ENCODE assay signal across 8 cellular contexts in the genomic region with DNA sequence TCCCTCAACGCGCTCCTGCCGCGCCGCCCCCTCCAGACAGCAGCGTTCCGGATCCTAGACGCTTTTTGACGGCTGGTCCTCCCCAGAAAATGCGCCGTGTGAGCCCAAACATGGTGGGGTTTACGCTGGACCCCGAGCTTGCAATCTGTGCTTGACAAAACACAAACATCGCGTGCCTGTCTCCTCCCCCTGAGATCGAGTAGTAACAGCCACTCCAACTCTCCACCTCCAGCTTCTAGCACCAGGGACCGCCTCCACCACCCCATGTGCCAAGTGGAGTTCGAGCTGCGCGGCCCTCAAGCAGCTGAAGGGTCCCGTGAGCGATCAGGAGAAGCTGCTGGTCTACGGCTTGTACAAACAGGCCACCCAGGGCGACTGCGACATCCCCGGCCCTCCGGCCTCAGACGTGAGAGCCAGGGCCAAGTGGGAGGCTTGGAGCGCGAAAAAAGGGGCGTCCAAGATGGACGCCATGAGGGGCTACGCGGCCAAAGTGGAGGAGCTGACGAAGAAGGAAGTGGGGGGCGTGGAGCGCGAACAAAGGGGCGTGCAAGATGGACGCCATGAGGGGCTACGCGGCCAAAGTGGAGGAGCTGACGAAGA. TPM values are rescaled to one million over a fixed set of nuclear protein-coding genes. Genes with fewer than 3 reads are reported as not detected.
DNase-seq lines count a peak whose midpoint lies in the region; ATAC-seq and TF ChIP-seq lines count a peak whose summit lies in the region.

No MANE protein-coding gene starts in this region.

- peak overlapping the region; percentile 86 for H3K4me2 ChIP-seq in OCI-LY3 (ENCODE audit: low read length)

- no peak for TF ChIP-seq POLR2A in right lobe of liver (IDR thresholded peaks at IDR 0.05)

- H3K4me3 Mint-ChIP-seq in CD4-positive, alpha-beta memory T cell = peak overlapping the region; percentile 91 to 97 (median 93)

- peak overlapping the region; percentile 86 to 97 (median 93) for H3K27ac Mint-ChIP-seq in CD4-positive, alpha-beta memory T cell

- H3K4me3 ChIP-seq in CD4-positive, alpha-beta memory T cell (ENCODE audit: low read length in 2 of 2) = peak overlapping the region; percentile 73 to 81
- H3K4me3 ChIP-seq in HAP-1 (peak overlapping the region; percentile 77), OCI-LY3 (ENCODE audit: low read length) (peak overlapping the region; percentile 100), colonic mucosa (peak overlapping the region; percentile 99), right lobe of liver (peak overlapping the region; percentile 74 to 84 (median 83))

- DNase-seq in CD4-positive, alpha-beta memory T cell = no peak
- DNase-seq in HAP-1 (ENCODE audit: low spot score in 2 of 2) (peak in 1 of 2 experiments; percentile 51), colonic mucosa (peak; percentile 70), right lobe of liver (peak; percentile 71 to 85 (median 83)), stromal cell of bone marrow (ENCODE audit: low read depth) (peak; percentile 41), GDM1 (lab: John Stamatoyannopoulos, UW) (no peak)
- DNase-seq in stimulated activated naive CD4-positive, alpha-beta T cell treated with Interleukin-2 at 50 U/mL for 16 hours (lab: John Stamatoyannopoulos, UW) = no peak

- no peaks in the 10 kb centered on the region for H3K9me3 ChIP-seq in CD4-positive, alpha-beta memory T cell (ENCODE audit: control insufficient read depth in 1 of 2, low read length in 2 of 2)
- H3K9me3 ChIP-seq in HAP-1 (no peaks in the 10 kb centered on the region), OCI-LY3 (ENCODE audit: insufficient read depth, low read length) (no peaks in the 10 kb centered on the region), colonic mucosa (no peaks in the 10 kb centered on the region), right lobe of liver (no peaks in the 10 kb centered on the region)

- no peaks in the 10 kb centered on the region for H3K27me3 Mint-ChIP-seq in CD4-positive, alpha-beta memory T cell

- CTCF ChIA-PET in CD4-positive, alpha-beta memory T cell (lab: Charles Lee; ENCODE audit: partially characterized antibody) = interaction anchor here (1.0 to 1.9 kb wide), 10 partner anchors 9 to 342 kb away, joined by 3 to 8 read pairs (median 4); a partner anchor contains a TSS

- H3K9ac ChIP-seq in OCI-LY3 (ENCODE audit: low read length) (peak overlapping the region; percentile 99), colonic mucosa (ENCODE audit: low read depth in 2 of 2, low read length in 2 of 2) (peak overlapping the region; percentile 63 to 72)

- peaks cover 4% of the 10 kb centered on the region for H3K36me3 ChIP-seq in CD4-positive, alpha-beta memory T cell (ENCODE audit: insufficient read depth, low read length)
- peaks cover 23% of the 10 kb centered on the region for H3K36me3 ChIP-seq in HAP-1 (replicated peaks)
- H3K36me3 ChIP-seq in OCI-LY3 (replicated peaks; ENCODE audit: low read depth, low read length) = peaks cover 18% of the 10 kb centered on the region
- H3K36me3 ChIP-seq in colonic mucosa = no peaks in the 10 kb centered on the region
- peaks cover 0 to 2% (median under 1%) of the 10 kb centered on the region in 4 donors for H3K36me3 ChIP-seq in right lobe of liver

- peaks cover 24 to 46% (median 33%) of the 10 kb centered on the region in 4 donors for H3K4me1 Mint-ChIP-seq in CD4-positive, alpha-beta memory T cell

- POLR2A ChIA-PET in CD4-positive, alpha-beta memory T cell (lab: Charles Lee; ENCODE audit: partially characterized antibody) = interaction anchor here (0.5 to 4.5 kb wide), 12 partner anchors 9 to 336 kb away, joined by 3 to 37 read pairs (median 4); a partner anchor contains a TSS

- in situ Hi-C loops in HAP-1 (cut with MboI; ENCODE audit: low sequenced_read_pairs) = no loop called here

- H3K27ac ChIP-seq in CD4-positive, alpha-beta memory T cell (ENCODE audit: low read depth, low read length) = peak overlapping the region; percentile 69
- H3K27ac ChIP-seq in OCI-LY3 (ENCODE audit: low read length) (peak overlapping the region; percentile 61), colonic mucosa (peak overlapping the region; percentile 49), right lobe of liver (peak overlapping the region; percentile 55 to 71 (median 59))

- TF ChIP-seq CTCF in OCI-LY3 (IDR thresholded peaks at IDR 0.05; ENCODE audit: low read depth, low read length) = no peak
- TF ChIP-seq CTCF in colonic mucosa (IDR thresholded peaks at IDR 0.05) = no peak
- no peak for TF ChIP-seq CTCF in right lobe of liver (IDR thresholded peaks at IDR 0.05)

- H3K27me3 ChIP-seq in CD4-positive, alpha-beta memory T cell (ENCODE audit: insufficient read depth, low read length) = no peaks in the 10 kb centered on the region
- H3K27me3 ChIP-seq in HAP-1 (ENCODE audit: low read depth) = no peaks in the 10 kb centered on the region
- no peaks in the 10 kb centered on the region for H3K27me3 ChIP-seq in OCI-LY3 (ENCODE audit: low read depth, low read length)
- H3K27me3 ChIP-seq in colonic mucosa = no peaks in the 10 kb centered on the region
- no peaks in the 10 kb centered on the region for H3K27me3 ChIP-seq in right lobe of liver

- intact Hi-C loops in CD4-positive, alpha-beta memory T cell (cut with micrococcal nuclease) = loop anchor here (1.0 to 2.0 kb wide), 5 partner anchors 20 to 340 kb away; a partner anchor contains a TSS
- intact Hi-C loops in colonic mucosa (cut with DNase I) = no loop called here
- intact Hi-C loops in right lobe of liver (cut with DNase I) = no loop called here

- H4K20me1 ChIP-seq in OCI-LY3 (ENCODE audit: insufficient read depth, low read length) = peaks cover 3% of the 10 kb centered on the region; the same call in 1 of the 2 replicates

- H3K4me1 ChIP-seq in CD4-positive, alpha-beta memory T cell (ENCODE audit: insufficient read depth, low read length) = peaks cover 27% of the 10 kb centered on the region
- H3K4me1 ChIP-seq in HAP-1 (peaks cover 12% of the 10 kb centered on the region), OCI-LY3 (ENCODE audit: low read length) (peaks cover 10% of the 10 kb centered on the region), colonic mucosa (no peaks in the 10 kb centered on the region), right lobe of liver (peaks cover 0 to 12% (median 4%) of the 10 kb centered on the region in 4 donors)

- peak; percentile 72 to 85 (median 82) for ATAC-seq in right lobe of liver

- H3K9me3 Mint-ChIP-seq in CD4-positive, alpha-beta memory T cell = no peaks in the 10 kb centered on the region

- peaks cover 40% of the 10 kb centered on the region for H3K79me2 ChIP-seq in OCI-LY3 (ENCODE audit: low read length)

- 36% methylated on average over 24 of the region's 43 CpGs for WGBS in right lobe of liver (ENCODE audit: insufficient coverage, low coverage, low lambda C conversion rate, missing lambda C conversion rate)

- H3K36me3 Mint-ChIP-seq in CD4-positive, alpha-beta memory T cell = peaks cover 7 to 27% of the 10 kb centered on the region in 2 donors

- peak overlapping the region; percentile 69; the same call in 1 of the 2 replicates for H2AFZ ChIP-seq in OCI-LY3 (ENCODE audit: low read depth, low read length)

RNA-seq across cellular contexts. Expression of a gene that starts 0.7 kb away (rescaled TPM):
- total RNA-seq in CD4-positive, alpha-beta memory T cell = 10 to 100 TPM; 24.4 to 24.7 TPM
- 10 to 100 TPM; 20.6 to 23.4 TPM for polyA plus RNA-seq in CD4-positive, alpha-beta memory T cell
- 10 to 100 TPM; 12.9 to 31.9 TPM for total RNA-seq in colonic mucosa
- 10 to 100 TPM in 1 of 6 experiments, 1 to 10 TPM in 5; 7.1 to 10.1 (median 8.0) TPM for total RNA-seq in right lobe of liver

RNA-seq across cellular contexts. Expression of a gene that starts 20.3 kb away (rescaled TPM):
- total RNA-seq in CD4-positive, alpha-beta memory T cell = under 1 TPM; 0.42 to 0.55 TPM
- under 1 TPM in 1 of 2 donors, not detected in 1; 0.47 TPM for polyA plus RNA-seq in CD4-positive, alpha-beta memory T cell
- total RNA-seq in colonic mucosa (10 to 100 TPM; 27.0 to 28.8 TPM), right lobe of liver (10 to 100 TPM in 1 of 6 experiments, 1 to 10 TPM in 3, under 1 TPM in 2; 0.59 to 11.5 (median 1.6) TPM)

RNA-seq across cellular contexts. Expression of a gene that starts 29.4 kb away (rescaled TPM):
- total RNA-seq in CD4-positive, alpha-beta memory T cell = 10 to 100 TPM; 94.9 to 97.2 TPM
- 100 to 1,000 TPM; 122 to 131 TPM for polyA plus RNA-seq in CD4-positive, alpha-beta memory T cell
- total RNA-seq in colonic mucosa = 100 to 1,000 TPM in 1 of 2 donors, 10 to 100 TPM in 1; 89.3 to 103 TPM
- total RNA-seq in right lobe of liver = 10 to 100 TPM; 34.6 to 66.4 (median 39.9) TPM

RNA-seq across cellular contexts. Expression of a gene that starts 29.4 kb away (rescaled TPM):
- total RNA-seq in CD4-positive, alpha-beta memory T cell = 10 to 100 TPM; 18.6 to 20.9 TPM
- 10 to 100 TPM; 20.0 to 32.6 TPM for polyA plus RNA-seq in CD4-positive, alpha-beta memory T cell
- total RNA-seq in colonic mucosa = 10 to 100 TPM; 13.0 to 22.5 TPM
- 10 to 100 TPM in 5 of 6 experiments, 1 to 10 TPM in 1; 10.0 to 18.1 (median 13.4) TPM for total RNA-seq in right lobe of liver

RNA-seq across cellular contexts. Expression of a gene that starts 38.1 kb away (rescaled TPM):
- 10 to 100 TPM; 81.1 to 90.8 TPM for total RNA-seq in CD4-positive, alpha-beta memory T cell
- polyA plus RNA-seq in CD4-positive, alpha-beta memory T cell = 1 to 10 TPM; 3.8 to 7.0 TPM
- total RNA-seq in colonic mucosa (10 to 100 TPM; 74.9 to 77.5 TPM), right lobe of liver (10 to 100 TPM; 17.9 to 35.1 (median 28.2) TPM)

Comparison
In these comparisons a context has a peak if more than half of its experiments do, and no peak if none do; other contexts are left out.
1. DNase-seq: peak in colonic mucosa (single experiment), right lobe of liver (3 of 3) and stromal cell of bone marrow (single experiment); none in CD4-positive, alpha-beta memory T cell (0 of 5), stimulated activated naive CD4-positive, alpha-beta T cell treated with Interleukin-2 at 50 U/mL for 16 hours (single experiment) and GDM1 (single experiment).
2. Peak in every context shown above with its lines, with median percentiles within 50 percentile points of each other: H3K27ac ChIP-seq and H3K4me3 ChIP-seq.